Comparison of ENCODE assay signal across 15 cellular contexts in genomic region chr1:181111559-181111958, GRCh38. TPM values are rescaled to one million over a fixed set of nuclear protein-coding genes. Genes with fewer than 3 reads are reported as not detected.
DNase-seq lines count a peak whose midpoint lies in the region; ATAC-seq and TF ChIP-seq lines count a peak whose summit lies in the region.
"Had no signal": no experiment of that assay in that cellular context is flagged by ENCODE, and none has a peak within 500 bp of the region (broad histone marks: within the 10 kb centered on the region; RNA-seq: fewer than 3 reads in every experiment).

No MANE protein-coding gene starts in this region.

- H3K4me3 ChIP-seq in adrenal gland (no peak overlapping the region), skeletal muscle tissue (ENCODE audit: low read length in 3 of 3) (peak overlapping the region in 1 of 3 donors; percentile 6), sigmoid colon (no peak overlapping the region)
- H3K4me3 ChIP-seq in CD8-positive, alpha-beta memory T cell (ENCODE audit: low read length) = no peak overlapping the region
- H3K4me3 ChIP-seq: lung had no signal

- WGBS in adrenal gland, 4 donors = 86 to 94% (median 90%) methylated on average over 3 of the region's 3 CpGs
- 85 to 88% methylated on average over 3 of the region's 3 CpGs for WGBS in sigmoid colon, 2 donors

- POLR2A ChIA-PET in CD8-positive, alpha-beta memory T cell (lab: Charles Lee) = no interaction called here

- TF ChIP-seq POLR2A in adrenal gland (IDR thresholded peaks at IDR 0.05) (no peak), sigmoid colon (IDR thresholded peaks at IDR 0.05) (no peak)

- peak; percentile 75 for DNase-seq in EL
- no peak for DNase-seq in adrenal gland
- DNase-seq in foreskin keratinocyte = no peak
- DNase-seq in sigmoid colon = no peak
- DNase-seq in NCI-H2196 treated with DMSO at 0.1 percent for 48 hours (lab: John Stamatoyannopoulos, UW; ENCODE audit: unreplicated experiment) = no peak
- no peak for DNase-seq in activated CD4-positive, alpha-beta T cell treated with anti-CD3 and anti-CD28 coated beads for 4 hours
- DNase-seq in CD8-positive, alpha-beta memory T cell = no peak
- DNase-seq: activated B cell treated with CpG ODN at 0.5 μM for 24 hours; activated naive CD4-positive, alpha-beta T cell treated with anti-CD3 and anti-CD28 coated beads, Interleukin-2, amount 50 U/mL, for 16 hours; AML-193; DMS79 treated with DMSO at 0.1 percent for 48 hours; NCI-H2227 treated with DMSO at 0.1 percent for 48 hours had no signal

- H3K27me3 ChIP-seq in adrenal gland (no peaks in the 10 kb centered on the region), foreskin keratinocyte (no peaks in the 10 kb centered on the region), skeletal muscle tissue (ENCODE audit: control insufficient read depth in 3 of 3, insufficient read depth in 3 of 3, low read length in 3 of 3) (no peaks in the 10 kb centered on the region), sigmoid colon (no peaks in the 10 kb centered on the region)
- H3K27me3 ChIP-seq in CD8-positive, alpha-beta memory T cell (ENCODE audit: insufficient read depth, low read length, poor library complexity, severe bottlenecking) = no peaks in the 10 kb centered on the region

- no peaks in the 10 kb centered on the region for H3K36me3 ChIP-seq in adrenal gland (replicated peaks in 1 of 2)
- no peaks in the 10 kb centered on the region for H3K36me3 ChIP-seq in skeletal muscle tissue (ENCODE audit: control insufficient read depth in 3 of 3, insufficient read depth in 3 of 3, low read length in 3 of 3)
- no peaks in the 10 kb centered on the region for H3K36me3 ChIP-seq in sigmoid colon
- H3K36me3 ChIP-seq in CD8-positive, alpha-beta memory T cell (ENCODE audit: insufficient read depth, low read length) = no peaks in the 10 kb centered on the region
- H3K36me3 ChIP-seq: neutrophil had no signal

- H3K27ac Mint-ChIP-seq in CD8-positive, alpha-beta memory T cell = no peak overlapping the region
- H3K27ac Mint-ChIP-seq: activated B cell treated with CpG ODN at 0.5 μM for 24 hours had no signal

- no peak overlapping the region for H3K4me3 Mint-ChIP-seq in CD8-positive, alpha-beta memory T cell
- H3K4me3 Mint-ChIP-seq: activated B cell treated with CpG ODN at 0.5 μM for 24 hours had no signal

- no peak for ATAC-seq in foreskin keratinocyte

- no peaks in the 10 kb centered on the region for H3K36me3 Mint-ChIP-seq in CD8-positive, alpha-beta memory T cell

- no peak for TF ChIP-seq CTCF in adrenal gland (IDR thresholded peaks at IDR 0.05)
- TF ChIP-seq CTCF in foreskin keratinocyte (conservative IDR thresholded peaks at IDR 0.05) = no peak
- TF ChIP-seq CTCF in sigmoid colon (IDR thresholded peaks at IDR 0.05) = no peak

- H3K4me1 ChIP-seq in adrenal gland (replicated peaks in 1 of 2) = peaks cover 0 to 17% of the 10 kb centered on the region in 2 donors
- peaks cover 37% of the 10 kb centered on the region for H3K4me1 ChIP-seq in foreskin keratinocyte
- peaks cover 24 to 41% (median 31%) of the 10 kb centered on the region in 3 donors for H3K4me1 ChIP-seq in skeletal muscle tissue (ENCODE audit: control insufficient read depth in 3 of 3, insufficient read depth in 3 of 3, low read length in 3 of 3)
- H3K4me1 ChIP-seq in sigmoid colon = peaks cover 0 to 26% (median 18%) of the 10 kb centered on the region in 4 donors
- peaks cover 5% of the 10 kb centered on the region for H3K4me1 ChIP-seq in CD8-positive, alpha-beta memory T cell (ENCODE audit: insufficient read depth, low read length)

- H3K27ac ChIP-seq in adrenal gland (peak overlapping the region in 3 of 5 donors; percentile 32 to 77 (median 62)), foreskin keratinocyte (peak overlapping the region; percentile 31), skeletal muscle tissue (ENCODE audit: low read depth, low read length) (peak overlapping the region; percentile 86), sigmoid colon (peak overlapping the region in 1 of 4 donors; percentile 48)
- no peak overlapping the region for H3K27ac ChIP-seq in CD8-positive, alpha-beta memory T cell (ENCODE audit: low read depth, low read length)
- H3K27ac ChIP-seq: neutrophil had no signal

- TF ChIP-seq EP300 in sigmoid colon (IDR thresholded peaks at IDR 0.05) = no peak

- H3K27me3 Mint-ChIP-seq in CD8-positive, alpha-beta memory T cell = peaks cover 6 to 19% of the 10 kb centered on the region in 2 donors
- H3K27me3 Mint-ChIP-seq: activated B cell treated with CpG ODN at 0.5 μM for 24 hours had no signal

- H3K4me1 Mint-ChIP-seq in CD8-positive, alpha-beta memory T cell = peaks cover 0 to 6% (median 0%) of the 10 kb centered on the region in 3 donors

- CTCF ChIA-PET in CD8-positive, alpha-beta memory T cell (lab: Charles Lee) = interaction anchor here (1.0 to 2.8 kb wide), 2 partner anchors 21 to 31 kb away, joined by 3 to 12 read pairs; no protein-coding TSS in a partner anchor

- peak overlapping the region in 2 of 3 donors; percentile 54 to 65 for H3K9ac ChIP-seq in skeletal muscle tissue (ENCODE audit: low read depth in 1 of 3, low read length in 3 of 3)

- no peaks in the 10 kb centered on the region for H3K9me3 Mint-ChIP-seq in CD8-positive, alpha-beta memory T cell
- H3K9me3 Mint-ChIP-seq: activated B cell treated with CpG ODN at 0.5 μM for 24 hours had no signal

- H3K9me3 ChIP-seq in adrenal gland (replicated peaks in 1 of 3) (no peaks in the 10 kb centered on the region), skeletal muscle tissue (ENCODE audit: control insufficient read depth in 3 of 3, low read length in 3 of 3) (no peaks in the 10 kb centered on the region), sigmoid colon (no peaks in the 10 kb centered on the region)
- no peaks in the 10 kb centered on the region for H3K9me3 ChIP-seq in CD8-positive, alpha-beta memory T cell (ENCODE audit: low read length)
- H3K9me3 ChIP-seq: neutrophil had no signal

- intact Hi-C loops in adrenal gland (cut with DNase I) = no loop called here
- intact Hi-C loops in sigmoid colon (cut with DNase I) = no loop called here

RNA-seq across cellular contexts. Expression of gene IER5, which starts 23.1 kb away (rescaled TPM):
- 10 to 100 TPM in 5 of 8 donors, 1 to 10 TPM in 3; 6.0 to 19.2 (median 10.9) TPM for total RNA-seq in adrenal gland
- 1 to 10 TPM; 2.0 to 8.1 (median 7.5) TPM for polyA plus RNA-seq in adrenal gland
- 39.4 and 46.5 TPM in 2 replicates for total RNA-seq in foreskin keratinocyte
- polyA plus RNA-seq in foreskin keratinocyte = 36.5 and 39.7 TPM in 2 replicates
- total RNA-seq in skeletal muscle tissue = 11.0 TPM
- 10 to 100 TPM in 1 of 4 donors, 1 to 10 TPM in 3; 7.7 to 11.5 (median 8.5) TPM for total RNA-seq in sigmoid colon
- 10 to 100 TPM in 2 of 3 donors, 1 to 10 TPM in 1; 9.6 to 11.7 (median 10.9) TPM for polyA plus RNA-seq in sigmoid colon
- 10 to 100 TPM; 52.3 to 57.2 TPM for total RNA-seq in CD8-positive, alpha-beta memory T cell
- polyA plus RNA-seq in CD8-positive, alpha-beta memory T cell = 29.0 TPM
